ENCODE assay signal across 13 cellular contexts in genomic region chr17:55612691-55613141, GRCh38.
"Had no signal": no experiment of that assay in that cellular context is flagged by ENCODE, and none has a peak within 500 bp of the region (broad histone marks: within the 10 kb centered on the region; RNA-seq: fewer than 3 reads in every experiment).

No MANE protein-coding gene starts in this region.

- H2AFZ ChIP-seq: parathyroid adenoma had no signal

- H3K79me2 ChIP-seq: parathyroid adenoma had no signal

- H3K36me3 ChIP-seq: tibial nerve had no signal

- FAIRE-seq: astrocyte, colon had no signal

- H3K27ac ChIP-seq: parathyroid adenoma, skin epidermis, tibial nerve had no signal

- H3K4me1 ChIP-seq: parathyroid adenoma had no signal

- H3K27me3 ChIP-seq: tibial nerve had no signal

- H3K4me1 Mint-ChIP-seq: activated CD8-positive, alpha-beta memory T cell treated with anti-CD3 and anti-CD28 coated beads, Interleukin-2, amount 10 ng/mL, durations not matched to agents 7 days and 5 days; activated naive CD8-positive, alpha-beta T cell treated with anti-CD3 and anti-CD28 coated beads for 36 hours had no signal

- ATAC-seq: activated CD8-positive, alpha-beta memory T cell treated with anti-CD3 and anti-CD28 coated beads, Interleukin-2, amount 10 ng/mL, durations not matched to agents 7 days and 5 days had no signal

- DNase-seq: activated CD4-positive, alpha-beta T cell treated with anti-CD3 and anti-CD28 coated beads, Interleukin-2, amount 50 U/mL, for 4 hours; activated CD4-positive, CD25-positive, alpha-beta regulatory T cell treated with anti-CD3 and anti-CD28 coated beads, Interleukin-2, amount 50 U/mL, for 72 hours; activated CD8-positive, alpha-beta memory T cell treated with anti-CD3 and anti-CD28 coated beads, Interleukin-2, amount 10 ng/mL, durations not matched to agents 7 days and 5 days; activated gamma-delta T cell; activated naive CD8-positive, alpha-beta T cell treated with anti-CD3 and anti-CD28 coated beads for 36 hours; activated T-cell treated with anti-CD3 and anti-CD28 coated beads, Interleukin-2, amount 50 U/mL, for 24 hours; T-helper 9 cell had no signal

- H3K9me3 ChIP-seq: tibial nerve had no signal

- H3K27me3 Mint-ChIP-seq: activated naive CD8-positive, alpha-beta T cell treated with anti-CD3 and anti-CD28 coated beads for 36 hours had no signal

- H3K27ac Mint-ChIP-seq: activated CD8-positive, alpha-beta memory T cell treated with anti-CD3 and anti-CD28 coated beads, Interleukin-2, amount 10 ng/mL, durations not matched to agents 7 days and 5 days; activated naive CD8-positive, alpha-beta T cell treated with anti-CD3 and anti-CD28 coated beads for 36 hours; activated T-cell treated with anti-CD3 and anti-CD28 coated beads, Interleukin-2, amount 50 U/mL, for 24 hours; mesothelial cell of epicardium had no signal

- H3K9me3 Mint-ChIP-seq: activated naive CD8-positive, alpha-beta T cell treated with anti-CD3 and anti-CD28 coated beads for 36 hours; activated T-cell treated with anti-CD3 and anti-CD28 coated beads, Interleukin-2, amount 50 U/mL, for 24 hours; mesothelial cell of epicardium had no signal

- H3K36me3 Mint-ChIP-seq: activated CD8-positive, alpha-beta memory T cell treated with anti-CD3 and anti-CD28 coated beads, Interleukin-2, amount 10 ng/mL, durations not matched to agents 7 days and 5 days; activated naive CD8-positive, alpha-beta T cell treated with anti-CD3 and anti-CD28 coated beads for 36 hours; mesothelial cell of epicardium had no signal

- H3K9ac ChIP-seq: parathyroid adenoma had no signal

- H3K4me3 ChIP-seq: skin epidermis, tibial nerve had no signal

- H3K4me3 Mint-ChIP-seq: activated CD8-positive, alpha-beta memory T cell treated with anti-CD3 and anti-CD28 coated beads, Interleukin-2, amount 10 ng/mL, durations not matched to agents 7 days and 5 days; activated naive CD8-positive, alpha-beta T cell treated with anti-CD3 and anti-CD28 coated beads for 36 hours; activated T-cell treated with anti-CD3 and anti-CD28 coated beads, Interleukin-2, amount 50 U/mL, for 24 hours; mesothelial cell of epicardium had no signal
